Comparison of ENCODE assay signal across 1 cellular context in genomic region chr17:75976175-75976848, GRCh38.
TF ChIP-seq lines count a peak whose summit lies in the region.

No MANE protein-coding gene starts in this region.

TF ChIP-seq in K562, 482 proteins besides CTCF, POLR2A, EP300 and RAD21 (continues in another document):
- no peak for TF ChIP-seq BMI1 (IDR thresholded peaks at IDR 0.05; ENCODE audit: low read length)
- TF ChIP-seq JUND (IDR thresholded peaks at IDR 0.05; ENCODE audit: borderline replicate concordance, low read depth, low read length) = peak; percentile 60; the same call in 1 of the 2 replicates
- no peak; the same call in 2 of the 3 replicates for TF ChIP-seq JUND (tag; IDR thresholded peaks at IDR 0.05; ENCODE audit: borderline replicate concordance, low read depth, low read length)
- no peak for TF ChIP-seq POU5F1 (IDR thresholded peaks at IDR 0.05; ENCODE audit: borderline replicate concordance, low read depth, low read length, partially characterized antibody)
- no peak for TF ChIP-seq ZNF77 (CRISPR knock-in tag; IDR thresholded peaks at IDR 0.05)
- TF ChIP-seq ZNF232 (CRISPR knock-in tag; IDR thresholded peaks at IDR 0.05) = no peak
- no peak for TF ChIP-seq MBD2 (IDR thresholded peaks at IDR 0.05; ENCODE audit: borderline replicate concordance, low read depth)
- no peak for TF ChIP-seq MECOM (CRISPR knock-in tag; IDR thresholded peaks at IDR 0.05)
- TF ChIP-seq NFYB (IDR thresholded peaks at IDR 0.05; ENCODE audit: extremely low read depth, insufficient read length) = no peak
- TF ChIP-seq ELF4 (CRISPR knock-in tag; IDR thresholded peaks at IDR 0.05) = no peak
- TF ChIP-seq, protein P1, sequence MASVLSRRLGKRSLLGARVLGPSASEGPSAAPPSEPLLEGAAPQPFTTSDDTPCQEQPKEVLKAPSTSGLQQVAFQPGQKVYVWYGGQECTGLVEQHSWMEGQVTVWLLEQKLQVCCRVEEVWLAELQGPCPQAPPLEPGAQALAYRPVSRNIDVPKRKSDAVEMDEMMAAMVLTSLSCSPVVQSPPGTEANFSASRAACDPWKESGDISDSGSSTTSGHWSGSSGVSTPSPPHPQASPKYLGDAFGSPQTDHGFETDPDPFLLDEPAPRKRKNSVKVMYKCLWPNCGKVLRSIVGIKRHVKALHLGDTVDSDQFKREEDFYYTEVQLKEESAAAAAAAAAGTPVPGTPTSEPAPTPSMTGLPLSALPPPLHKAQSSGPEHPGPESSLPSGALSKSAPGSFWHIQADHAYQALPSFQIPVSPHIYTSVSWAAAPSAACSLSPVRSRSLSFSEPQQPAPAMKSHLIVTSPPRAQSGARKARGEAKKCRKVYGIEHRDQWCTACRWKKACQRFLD (CRISPR knock-in tag; IDR thresholded peaks at IDR 0.05) = no peak
- TF ChIP-seq POLR2AphosphoS5 (IDR thresholded peaks at IDR 0.05; ENCODE audit: control insufficient read depth, insufficient read depth, low read depth, low read length) = peak; percentile 43; the same call in 1 of the 2 replicates
- no peak for TF ChIP-seq PHF21A (IDR thresholded peaks at IDR 0.05; ENCODE audit: borderline replicate concordance, low read depth)
- no peak for TF ChIP-seq ZNF449 (CRISPR knock-in tag; IDR thresholded peaks at IDR 0.05)
- TF ChIP-seq IRF1 (CRISPR knock-in tag; IDR thresholded peaks at IDR 0.05; ENCODE audit: borderline replicate concordance) = no peak
- TF ChIP-seq SMAD1 (IDR thresholded peaks at IDR 0.05; ENCODE audit: low read depth, low read length, partially characterized antibody) = no peak
- TF ChIP-seq NR2C1 (IDR thresholded peaks at IDR 0.05) = peak; percentile 74
- peak; percentile 78 for TF ChIP-seq NR2C1 (tag; IDR thresholded peaks at IDR 0.05)
- TF ChIP-seq KDM1A (IDR thresholded peaks at IDR 0.05) = peak; percentile 7 to 22; a peak in 2 of 4 replicates
- no peak for TF ChIP-seq ATF1 (CRISPR knock-in tag; IDR thresholded peaks at IDR 0.05)
- peak; percentile 43; the same call in 1 of the 2 replicates for TF ChIP-seq ATF1 (tag; IDR thresholded peaks at IDR 0.05)
- TF ChIP-seq, protein P2, sequence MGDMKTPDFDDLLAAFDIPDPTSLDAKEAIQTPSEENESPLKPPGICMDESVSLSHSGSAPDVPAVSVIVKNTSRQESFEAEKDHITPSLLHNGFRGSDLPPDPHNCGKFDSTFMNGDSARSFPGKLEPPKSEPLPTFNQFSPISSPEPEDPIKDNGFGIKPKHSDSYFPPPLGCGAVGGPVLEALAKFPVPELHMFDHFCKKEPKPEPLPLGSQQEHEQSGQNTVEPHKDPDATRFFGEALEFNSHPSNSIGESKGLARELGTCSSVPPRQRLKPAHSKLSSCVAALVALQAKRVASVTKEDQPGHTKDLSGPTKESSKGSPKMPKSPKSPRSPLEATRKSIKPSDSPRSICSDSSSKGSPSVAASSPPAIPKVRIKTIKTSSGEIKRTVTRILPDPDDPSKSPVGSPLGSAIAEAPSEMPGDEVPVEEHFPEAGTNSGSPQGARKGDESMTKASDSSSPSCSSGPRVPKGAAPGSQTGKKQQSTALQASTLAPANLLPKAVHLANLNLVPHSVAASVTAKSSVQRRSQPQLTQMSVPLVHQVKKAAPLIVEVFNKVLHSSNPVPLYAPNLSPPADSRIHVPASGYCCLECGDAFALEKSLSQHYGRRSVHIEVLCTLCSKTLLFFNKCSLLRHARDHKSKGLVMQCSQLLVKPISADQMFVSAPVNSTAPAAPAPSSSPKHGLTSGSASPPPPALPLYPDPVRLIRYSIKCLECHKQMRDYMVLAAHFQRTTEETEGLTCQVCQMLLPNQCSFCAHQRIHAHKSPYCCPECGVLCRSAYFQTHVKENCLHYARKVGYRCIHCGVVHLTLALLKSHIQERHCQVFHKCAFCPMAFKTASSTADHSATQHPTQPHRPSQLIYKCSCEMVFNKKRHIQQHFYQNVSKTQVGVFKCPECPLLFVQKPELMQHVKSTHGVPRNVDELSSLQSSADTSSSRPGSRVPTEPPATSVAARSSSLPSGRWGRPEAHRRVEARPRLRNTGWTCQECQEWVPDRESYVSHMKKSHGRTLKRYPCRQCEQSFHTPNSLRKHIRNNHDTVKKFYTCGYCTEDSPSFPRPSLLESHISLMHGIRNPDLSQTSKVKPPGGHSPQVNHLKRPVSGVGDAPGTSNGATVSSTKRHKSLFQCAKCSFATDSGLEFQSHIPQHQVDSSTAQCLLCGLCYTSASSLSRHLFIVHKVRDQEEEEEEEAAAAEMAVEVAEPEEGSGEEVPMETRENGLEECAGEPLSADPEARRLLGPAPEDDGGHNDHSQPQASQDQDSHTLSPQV (IDR thresholded peaks at IDR 0.05) = 0 out of 2 replicates have a peak, but pooled peaks have one; percentile 23
- no peak for TF ChIP-seq ZNF655 (CRISPR knock-in tag; IDR thresholded peaks at IDR 0.05)
- TF ChIP-seq ATF3 (IDR thresholded peaks at IDR 0.05) = peak; percentile 60
- no peak for TF ChIP-seq ATF3 (CRISPR knock-in tag; conservative IDR thresholded peaks at IDR 0.05)
- TF ChIP-seq CBFA2T3 (IDR thresholded peaks at IDR 0.05) = peak; percentile 81
- TF ChIP-seq, protein P3, sequence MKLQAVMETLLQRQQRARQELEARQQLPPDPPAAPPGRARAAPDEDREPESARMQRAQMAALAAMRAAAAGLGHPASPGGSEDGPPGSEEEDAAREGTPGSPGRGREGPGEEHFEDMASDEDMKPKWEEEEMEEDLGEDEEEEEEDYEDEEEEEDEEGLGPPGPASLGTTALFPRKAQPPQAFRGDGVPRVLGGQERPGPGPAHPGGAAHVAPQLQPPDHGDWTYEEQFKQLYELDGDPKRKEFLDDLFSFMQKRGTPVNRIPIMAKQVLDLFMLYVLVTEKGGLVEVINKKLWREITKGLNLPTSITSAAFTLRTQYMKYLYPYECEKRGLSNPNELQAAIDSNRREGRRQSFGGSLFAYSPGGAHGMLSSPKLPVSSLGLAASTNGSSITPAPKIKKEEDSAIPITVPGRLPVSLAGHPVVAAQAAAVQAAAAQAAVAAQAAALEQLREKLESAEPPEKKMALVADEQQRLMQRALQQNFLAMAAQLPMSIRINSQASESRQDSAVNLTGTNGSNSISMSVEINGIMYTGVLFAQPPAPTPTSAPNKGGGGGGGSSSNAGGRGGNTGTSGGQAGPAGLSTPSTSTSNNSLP (IDR thresholded peaks at IDR 0.05; ENCODE audit: borderline replicate concordance, low read depth, low read length) = 0 out of 2 replicates have a peak, but pooled peaks have one; percentile 14
- TF ChIP-seq, protein P4, sequence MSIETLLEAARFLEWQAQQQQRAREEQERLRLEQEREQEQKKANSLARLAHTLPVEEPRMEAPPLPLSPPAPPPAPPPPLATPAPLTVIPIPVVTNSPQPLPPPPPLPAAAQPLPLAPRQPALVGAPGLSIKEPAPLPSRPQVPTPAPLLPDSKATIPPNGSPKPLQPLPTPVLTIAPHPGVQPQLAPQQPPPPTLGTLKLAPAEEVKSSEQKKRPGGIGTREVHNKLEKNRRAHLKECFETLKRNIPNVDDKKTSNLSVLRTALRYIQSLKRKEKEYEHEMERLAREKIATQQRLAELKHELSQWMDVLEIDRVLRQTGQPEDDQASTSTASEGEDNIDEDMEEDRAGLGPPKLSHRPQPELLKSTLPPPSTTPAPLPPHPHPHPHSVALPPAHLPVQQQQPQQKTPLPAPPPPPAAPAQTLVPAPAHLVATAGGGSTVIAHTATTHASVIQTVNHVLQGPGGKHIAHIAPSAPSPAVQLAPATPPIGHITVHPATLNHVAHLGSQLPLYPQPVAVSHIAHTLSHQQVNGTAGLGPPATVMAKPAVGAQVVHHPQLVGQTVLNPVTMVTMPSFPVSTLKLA (conservative IDR thresholded peaks at IDR 0.05) = peak in 1 of 2 experiments; percentile 44; a peak in 1 of 4 replicates
- TF ChIP-seq LARP7 (IDR thresholded peaks at IDR 0.05) = no peak
- TF ChIP-seq SAFB2 (IDR thresholded peaks at IDR 0.05; ENCODE audit: borderline replicate concordance, low read depth, low read length, severe bottlenecking) = no peak
- TF ChIP-seq ZNF785 (CRISPR knock-in tag; IDR thresholded peaks at IDR 0.05) = no peak
- TF ChIP-seq ZNF639 (CRISPR knock-in tag; conservative IDR thresholded peaks at IDR 0.05 in 1 of 2, IDR thresholded peaks at IDR 0.05 in 1 of 2) = peak in 1 of 2 experiments; percentile 29; a peak in 1 of 4 replicates
- TF ChIP-seq HNRNPL (IDR thresholded peaks at IDR 0.05; ENCODE audit: low read depth, low read length) = no peak
- TF ChIP-seq EP400 (IDR thresholded peaks at IDR 0.05) = peak; percentile 51; the same call in 1 of the 2 replicates
- 0 out of 2 replicates have a peak, but pooled peaks have one; percentile 26 for TF ChIP-seq ZEB2 (IDR thresholded peaks at IDR 0.05)
- no peak for TF ChIP-seq RBM34 (IDR thresholded peaks at IDR 0.05; ENCODE audit: borderline replicate concordance, insufficient read depth, low read length)
- no peak for TF ChIP-seq GTF2E2 (tag; IDR thresholded peaks at IDR 0.05)
- no peak for TF ChIP-seq POLR3A (IDR thresholded peaks at IDR 0.05; ENCODE audit: borderline replicate concordance, extremely low read depth, insufficient read depth, insufficient read length)
- no peak for TF ChIP-seq HLTF (IDR thresholded peaks at IDR 0.05)
- no peak for TF ChIP-seq NELFE (IDR thresholded peaks at IDR 0.05; ENCODE audit: insufficient read depth, insufficient read length)
- TF ChIP-seq E2F3 (CRISPR knock-in tag; IDR thresholded peaks at IDR 0.05) = no peak
- 0 out of 2 replicates have a peak, but pooled peaks have one; percentile 29 for TF ChIP-seq PML (IDR thresholded peaks at IDR 0.05; ENCODE audit: low read length)
- peak; percentile 41; the same call in 1 of the 2 replicates for TF ChIP-seq FOXM1 (IDR thresholded peaks at IDR 0.05; ENCODE audit: low read depth)
- TF ChIP-seq FOXM1 (CRISPR knock-in tag; IDR thresholded peaks at IDR 0.05; ENCODE audit: low read depth) = no peak
- TF ChIP-seq NFXL1 (CRISPR knock-in tag; IDR thresholded peaks at IDR 0.05) = no peak
- TF ChIP-seq, protein P5, sequence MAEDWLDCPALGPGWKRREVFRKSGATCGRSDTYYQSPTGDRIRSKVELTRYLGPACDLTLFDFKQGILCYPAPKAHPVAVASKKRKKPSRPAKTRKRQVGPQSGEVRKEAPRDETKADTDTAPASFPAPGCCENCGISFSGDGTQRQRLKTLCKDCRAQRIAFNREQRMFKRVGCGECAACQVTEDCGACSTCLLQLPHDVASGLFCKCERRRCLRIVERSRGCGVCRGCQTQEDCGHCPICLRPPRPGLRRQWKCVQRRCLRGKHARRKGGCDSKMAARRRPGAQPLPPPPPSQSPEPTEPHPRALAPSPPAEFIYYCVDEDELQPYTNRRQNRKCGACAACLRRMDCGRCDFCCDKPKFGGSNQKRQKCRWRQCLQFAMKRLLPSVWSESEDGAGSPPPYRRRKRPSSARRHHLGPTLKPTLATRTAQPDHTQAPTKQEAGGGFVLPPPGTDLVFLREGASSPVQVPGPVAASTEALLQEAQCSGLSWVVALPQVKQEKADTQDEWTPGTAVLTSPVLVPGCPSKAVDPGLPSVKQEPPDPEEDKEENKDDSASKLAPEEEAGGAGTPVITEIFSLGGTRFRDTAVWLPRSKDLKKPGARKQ (CRISPR knock-in tag; IDR thresholded peaks at IDR 0.05) = no peak
- no peak for TF ChIP-seq CTBP1 (IDR thresholded peaks at IDR 0.05; ENCODE audit: borderline replicate concordance)
- no peak for TF ChIP-seq ZNF57 (CRISPR knock-in tag; IDR thresholded peaks at IDR 0.05)
- TF ChIP-seq SNRNP70 (optimal IDR thresholded peaks at IDR 0.05; ENCODE audit: low read depth, low read length) = no peak
- peak; percentile 60 for TF ChIP-seq DPF2 (IDR thresholded peaks at IDR 0.05)
- no peak for TF ChIP-seq MCM3 (IDR thresholded peaks at IDR 0.05)
- peak; percentile 55 for TF ChIP-seq TEAD4 (IDR thresholded peaks at IDR 0.05; ENCODE audit: low read length)
- TF ChIP-seq TEAD4 (CRISPR knock-in tag; IDR thresholded peaks at IDR 0.05; ENCODE audit: borderline replicate concordance) = no peak
- no peak for TF ChIP-seq PYGO2 (tag; IDR thresholded peaks at IDR 0.05)
- TF ChIP-seq FOSL1 (tag; conservative IDR thresholded peaks at IDR 0.05) = 0 out of 2 replicates have a peak, but pooled peaks have one; percentile 20
- no peak for TF ChIP-seq ZNF695 (CRISPR knock-in tag; IDR thresholded peaks at IDR 0.05)
